Comparison of ENCODE assay signal across 23 cellular contexts in genomic region chr9:123359106-123359505, GRCh38. TPM values are rescaled to one million over a fixed set of nuclear protein-coding genes. Genes with fewer than 3 reads are reported as not detected.
DNase-seq lines count a peak whose midpoint lies in the region; ATAC-seq and TF ChIP-seq lines count a peak whose summit lies in the region.
"Had no signal": no experiment of that assay in that cellular context is flagged by ENCODE, and none has a peak within 500 bp of the region (broad histone marks: within the 10 kb centered on the region; RNA-seq: fewer than 3 reads in every experiment).

No MANE protein-coding gene starts in this region.

- H3K4me3 ChIP-seq in NT2/D1 (ENCODE audit: insufficient read length, low read depth) (no peak overlapping the region), iPS-18a (ENCODE audit: low read length) (peak overlapping the region; percentile 25), smooth muscle cell (no peak overlapping the region)
- H3K4me3 ChIP-seq: MG63, tibial artery had no signal

- H3K36me3 ChIP-seq in NT2/D1 (ENCODE audit: insufficient read depth, insufficient read length, low read length) = peaks cover 8% of the 10 kb centered on the region
- no peaks in the 10 kb centered on the region for H3K36me3 ChIP-seq in iPS-18a (ENCODE audit: control insufficient read depth, low read depth, low read length)
- H3K36me3 ChIP-seq in smooth muscle cell (ENCODE audit: low read depth) = no peaks in the 10 kb centered on the region
- H3K36me3 ChIP-seq: MG63, tibial artery had no signal

- H3K27ac Mint-ChIP-seq in activated T-cell treated with anti-CD3 and anti-CD28 coated beads, Interleukin-2, amount 50 U/mL, for 24 hours = no peak overlapping the region
- H3K27ac Mint-ChIP-seq: activated T-helper 2 cell treated with anti-CD3 and anti-CD28 coated beads, Interferon-gamma antibody, Interleukin-2, Interleukin-4, amounts not matched to agents 10 μg/mL and 5 μg/mL and 100 μg/mL, durations not matched to agents 14 hours and 24 hours and 36 hours had no signal

- peaks cover 22% of the 10 kb centered on the region for H3K79me2 ChIP-seq in smooth muscle cell (ENCODE audit: low read depth)

- H4K20me1 ChIP-seq in smooth muscle cell (ENCODE audit: low read depth) = no peaks in the 10 kb centered on the region

- H3F3A ChIP-seq in smooth muscle cell (ENCODE audit: low read depth) = peaks cover 15% of the 10 kb centered on the region

- H3K36me3 Mint-ChIP-seq in activated T-cell treated with anti-CD3 and anti-CD28 coated beads, Interleukin-2, amount 50 U/mL, for 24 hours (ENCODE audit: low read depth) = no peaks in the 10 kb centered on the region

- H3K4me1 ChIP-seq in NT2/D1 (ENCODE audit: insufficient read depth, insufficient read length) (peaks cover 38% of the 10 kb centered on the region), iPS-18a (ENCODE audit: control insufficient read depth, low read depth, low read length) (peaks cover 54% of the 10 kb centered on the region), smooth muscle cell (ENCODE audit: low read depth) (peaks cover 59% of the 10 kb centered on the region)

- H2AFZ ChIP-seq in smooth muscle cell (ENCODE audit: low read depth) = no peak overlapping the region

- 52% methylated on average over 2 of the region's 2 CpGs for WGBS in smooth muscle cell (ENCODE audit: low lambda C conversion rate)

- no peaks in the 10 kb centered on the region for H3K27me3 ChIP-seq in NT2/D1 (ENCODE audit: insufficient read depth, insufficient read length)
- H3K27me3 ChIP-seq in iPS-18a (ENCODE audit: control insufficient read depth, insufficient read depth, low read length) = no peaks in the 10 kb centered on the region
- no peaks in the 10 kb centered on the region for H3K27me3 ChIP-seq in smooth muscle cell (ENCODE audit: low read depth)
- H3K27me3 ChIP-seq: MG63 had no signal

- H3K9ac ChIP-seq in NT2/D1 (ENCODE audit: insufficient read length, low read depth) (peak overlapping the region; percentile 2), iPS-18a (ENCODE audit: low read length) (peak overlapping the region; percentile 34), smooth muscle cell (ENCODE audit: low read depth) (no peak overlapping the region)
- H3K9ac ChIP-seq: SK-N-SH had no signal

- H3K27ac ChIP-seq in iPS-18a (ENCODE audit: low read length) (peak overlapping the region; percentile 28), smooth muscle cell (ENCODE audit: low read depth) (no peak overlapping the region)
- H3K27ac ChIP-seq: tibial artery had no signal

- H3K4me2 ChIP-seq in smooth muscle cell = peak overlapping the region; percentile 76
- H3K4me2 ChIP-seq: SK-N-SH had no signal

- no peaks in the 10 kb centered on the region for H3K9me3 Mint-ChIP-seq in activated T-cell treated with anti-CD3 and anti-CD28 coated beads, Interleukin-2, amount 50 U/mL, for 24 hours
- H3K9me3 Mint-ChIP-seq: activated T-helper 2 cell treated with anti-CD3 and anti-CD28 coated beads, Interferon-gamma antibody, Interleukin-2, Interleukin-4, amounts not matched to agents 10 μg/mL and 5 μg/mL and 100 μg/mL, durations not matched to agents 14 hours and 24 hours and 36 hours; stimulated activated naive B cell treated with anti-CD40 and anti-IgM and Interleukin-4, amounts not matched to agents 10 μg/mL and 1 μg/mL and 100 μg/mL, for 72 hours had no signal

- peak; percentile 40 for ATAC-seq in GM18861 (IDR thresholded peaks at IDR 0.05; ENCODE audit: unreplicated experiment)
- ATAC-seq: HCT116; sciatic nerve; stimulated activated naive B cell treated with anti-CD40 and anti-IgM and Interleukin-4, amounts not matched to agents 10 μg/mL and 1 μg/mL and 100 μg/mL, for 72 hours had no signal

- peaks cover 1% of the 10 kb centered on the region for H3K27me3 Mint-ChIP-seq in activated T-cell treated with anti-CD3 and anti-CD28 coated beads, Interleukin-2, amount 50 U/mL, for 24 hours
- H3K27me3 Mint-ChIP-seq: stimulated activated naive B cell treated with anti-CD40 and anti-IgM and Interleukin-4, amounts not matched to agents 10 μg/mL and 1 μg/mL and 100 μg/mL, for 72 hours had no signal

- no peak overlapping the region for H3K4me3 Mint-ChIP-seq in activated T-cell treated with anti-CD3 and anti-CD28 coated beads, Interleukin-2, amount 50 U/mL, for 24 hours
- H3K4me3 Mint-ChIP-seq: stimulated activated naive B cell treated with anti-CD40 and anti-IgM and Interleukin-4, amounts not matched to agents 10 μg/mL and 1 μg/mL and 100 μg/mL, for 72 hours had no signal

- no peak for TF ChIP-seq CTCF in smooth muscle cell (IDR thresholded peaks at IDR 0.05; ENCODE audit: borderline replicate concordance, insufficient read depth, poor library complexity, severe bottlenecking)

- H3K4me1 Mint-ChIP-seq in activated T-cell treated with anti-CD3 and anti-CD28 coated beads, Interleukin-2, amount 50 U/mL, for 24 hours (ENCODE audit: low read depth) = peaks cover 25% of the 10 kb centered on the region

- DNase-seq in NT2/D1 (ENCODE audit: low read depth, low spot score) (no peak), smooth muscle cell (lab: John Stamatoyannopoulos, UW; ENCODE audit: unreplicated experiment) (no peak), dermis blood vessel endothelial cell (no peak), T-helper 1 cell (no peak)
- no peak for DNase-seq in activated T-cell treated with anti-CD3 and anti-CD28 coated beads, Interleukin-2, amount 50 U/mL, for 24 hours
- DNase-seq: activated CD4-positive, alpha-beta T cell treated with anti-CD3 and anti-CD28 coated beads for 1 hour; erythroblast; foreskin melanocyte; GDM1; left colon; MG63; NCI-H1694; occipital lobe; SK-N-SH; stimulated activated naive B cell treated with anti-CD40 and anti-IgM and Interleukin-4, amounts not matched to agents 10 μg/mL and 1 μg/mL and 100 μg/mL, for 72 hours; T-helper 9 cell; tibial artery had no signal

- H3K9me3 ChIP-seq in NT2/D1 (ENCODE audit: insufficient read depth, low read length) (no peaks in the 10 kb centered on the region), iPS-18a (ENCODE audit: control insufficient read depth, low read depth, low read length) (no peaks in the 10 kb centered on the region), smooth muscle cell (replicated peaks; ENCODE audit: low read depth) (no peaks in the 10 kb centered on the region)
- H3K9me3 ChIP-seq: MG63, SK-N-SH, tibial artery had no signal

RNA-seq across cellular contexts. Expression of gene CRB2, which starts 3.1 kb away (rescaled TPM):
- 3.1 and 3.8 TPM in 2 replicates for total RNA-seq in smooth muscle cell
- polyA plus RNA-seq in smooth muscle cell = 0.87 and 1.7 TPM in 2 replicates
- not detected in 2 replicates for total RNA-seq in dermis blood vessel endothelial cell
- total RNA-seq: activated T-helper 2 cell treated with anti-CD3 and anti-CD28 coated beads, Interferon-gamma antibody, Interleukin-2, Interleukin-4, amounts not matched to agents 10 μg/mL and 5 μg/mL and 100 μg/mL, durations not matched to agents 14 hours and 24 hours and 36 hours; dermis microvascular lymphatic vessel endothelial cell had no signal
- polyA plus RNA-seq: SK-N-SH had no signal
